In the genomic region with DNA sequence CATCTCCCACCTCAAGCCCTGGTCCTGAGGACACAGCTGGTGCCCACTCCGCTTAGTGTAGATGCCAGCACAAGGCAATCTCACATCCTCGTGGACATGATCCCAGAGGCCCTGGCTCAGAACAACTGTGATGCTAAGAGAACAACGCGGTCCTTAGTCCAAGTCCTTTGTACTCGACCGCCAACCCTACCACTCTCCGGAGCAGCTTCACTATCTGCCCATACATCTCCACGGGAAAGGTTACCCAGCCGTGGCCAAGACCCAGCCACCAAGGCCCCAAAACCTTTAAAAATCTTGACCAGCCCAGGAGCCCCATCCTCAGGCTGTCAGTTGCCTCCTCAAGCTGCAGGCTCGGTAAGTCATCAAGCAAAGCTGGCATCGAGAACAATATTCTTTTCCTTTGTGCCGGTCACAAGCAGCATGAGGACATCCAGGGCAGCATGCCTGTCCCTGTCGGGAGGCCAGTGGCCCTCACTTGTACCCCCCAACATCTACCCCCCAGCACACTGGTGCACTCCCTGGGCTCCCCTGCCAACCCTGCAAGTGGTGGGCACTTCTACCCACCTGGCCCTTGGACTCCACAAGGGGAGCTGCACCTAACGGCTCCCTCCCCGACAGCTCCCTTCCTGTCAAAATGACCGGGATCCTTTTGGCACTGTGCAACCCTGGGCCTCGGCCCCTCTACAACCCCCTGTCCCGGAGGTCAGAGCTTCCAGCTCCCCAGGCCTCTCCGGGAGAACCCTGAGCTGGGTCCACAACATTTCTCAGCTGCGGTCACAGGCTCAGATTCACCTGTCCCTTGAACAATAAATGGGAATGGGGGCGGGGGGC, we compare ENCODE assay signal across 1 cellular context.
TF ChIP-seq lines count a peak whose summit lies in the region.

No MANE protein-coding gene starts in this region.

TF ChIP-seq in K562, 482 proteins besides CTCF, POLR2A, EP300 and RAD21:
- TF ChIP-seq ZNF696 (CRISPR knock-in tag; conservative IDR thresholded peaks at IDR 0.05) = no peak
- no peak for TF ChIP-seq NONO (IDR thresholded peaks at IDR 0.05; ENCODE audit: low read depth in 2 of 2, low read length in 1 of 2)
